In genomic region chr2:75570024-75570947, GRCh38 we compare ENCODE assay signal across 1 cellular context.
TF ChIP-seq lines count a peak whose summit lies in the region.

No MANE protein-coding gene starts in this region.

TF ChIP-seq in HepG2, 621 proteins besides CTCF, POLR2A, EP300 and RAD21 (continued from another document and continues in another):
- TF ChIP-seq KIAA2018 (CRISPR knock-in tag; IDR thresholded peaks at IDR 0.05; ENCODE audit: borderline replicate concordance), result 0 out of 2 replicates have a peak, but pooled peaks have one; percentile 19
- 0 out of 2 replicates have a peak, but pooled peaks have one; percentile 34 for TF ChIP-seq FOXO4 (CRISPR knock-in tag; conservative IDR thresholded peaks at IDR 0.05)
- 0 out of 2 replicates have a peak, but pooled peaks have one; percentile 12 for TF ChIP-seq RORA (CRISPR knock-in tag; IDR thresholded peaks at IDR 0.05)
- TF ChIP-seq HHEX (CRISPR knock-in tag; IDR thresholded peaks at IDR 0.05), result no peak
- no peak for TF ChIP-seq POLR2G (IDR thresholded peaks at IDR 0.05; ENCODE audit: low read depth, low read length)
- 0 out of 2 replicates have a peak, but pooled peaks have one; percentile 1 for TF ChIP-seq ARID4A (CRISPR knock-in tag; IDR thresholded peaks at IDR 0.05; ENCODE audit: borderline replicate concordance)
- TF ChIP-seq ZMAT3 (CRISPR knock-in tag; conservative IDR thresholded peaks at IDR 0.05), result peak; percentile 31; the same call in 1 of the 2 replicates
- no peak for TF ChIP-seq ZNF563 (CRISPR knock-in tag; IDR thresholded peaks at IDR 0.05)
- TF ChIP-seq RBM22 (optimal IDR thresholded peaks at IDR 0.05; ENCODE audit: low read length), result peak; percentile 28
- TF ChIP-seq SRSF9 (IDR thresholded peaks at IDR 0.05; ENCODE audit: borderline replicate concordance, insufficient read depth, low read depth, low read length, poor library complexity, severe bottlenecking), result no peak
- 0 out of 2 replicates have a peak, but pooled peaks have one; percentile 41 for TF ChIP-seq ARNT2 (CRISPR knock-in tag; IDR thresholded peaks at IDR 0.05; ENCODE audit: low read depth)
- TF ChIP-seq KDM3A (CRISPR knock-in tag; IDR thresholded peaks at IDR 0.05; ENCODE audit: low read depth), result 0 out of 2 replicates have a peak, but pooled peaks have one; percentile 2
- no peak for TF ChIP-seq BCLAF1 (IDR thresholded peaks at IDR 0.05)
- no peak for TF ChIP-seq ZBTB1 (CRISPR knock-in tag; IDR thresholded peaks at IDR 0.05; ENCODE audit: borderline replicate concordance)
- peak; percentile 65; the same call in 1 of the 2 replicates for TF ChIP-seq ZNF230 (CRISPR knock-in tag; IDR thresholded peaks at IDR 0.05)
- 0 out of 2 replicates have a peak, but pooled peaks have one; percentile 56 for TF ChIP-seq STAT6 (CRISPR knock-in tag; IDR thresholded peaks at IDR 0.05; ENCODE audit: borderline replicate concordance)
- TF ChIP-seq ZNF30 (CRISPR knock-in tag; IDR thresholded peaks at IDR 0.05), result 0 out of 2 replicates have a peak, but pooled peaks have one; percentile 23
- no peak for TF ChIP-seq NCOA1 (CRISPR knock-in tag; IDR thresholded peaks at IDR 0.05)
- TF ChIP-seq RFX1 (IDR thresholded peaks at IDR 0.05), result no peak
- TF ChIP-seq TERF1 (CRISPR knock-in tag; IDR thresholded peaks at IDR 0.05), result no peak
- 0 out of 2 replicates have a peak, but pooled peaks have one; percentile 43 for TF ChIP-seq ZMYM2 (CRISPR knock-in tag; IDR thresholded peaks at IDR 0.05)
- TF ChIP-seq ZNF770 (CRISPR knock-in tag; IDR thresholded peaks at IDR 0.05), result no peak
- TF ChIP-seq CENPBD1 (CRISPR knock-in tag; IDR thresholded peaks at IDR 0.05; ENCODE audit: borderline replicate concordance, low read depth), result no peak
- 0 out of 2 replicates have a peak, but pooled peaks have one; percentile 5 for TF ChIP-seq IRF9 (CRISPR knock-in tag; IDR thresholded peaks at IDR 0.05; ENCODE audit: borderline replicate concordance)
- TF ChIP-seq KDM2A (CRISPR knock-in tag; IDR thresholded peaks at IDR 0.05; ENCODE audit: borderline replicate concordance, low read depth), result 0 out of 2 replicates have a peak, but pooled peaks have one; percentile 11
